ENCODE assay signal across 17 cellular contexts in genomic region chr1:184739070-184739469, GRCh38. TPM values are rescaled to one million over a fixed set of nuclear protein-coding genes. Genes with fewer than 3 reads are reported as not detected.
A peak's percentile ranks its signal among the peaks of the same experiment; 100 is the strongest.
DNase-seq lines count a peak whose midpoint lies in the region; ATAC-seq, FAIRE-seq and TF ChIP-seq lines count a peak whose summit lies in the region.
"Had no signal": no experiment of that assay in that cellular context is flagged by ENCODE, and none has a peak within 500 bp of the region (broad histone marks: within the 10 kb centered on the region; RNA-seq: fewer than 3 reads in every experiment).

No MANE protein-coding gene starts in this region.

- no peaks in the 10 kb centered on the region for H3K9me3 Mint-ChIP-seq in WTC11
- H3K9me3 Mint-ChIP-seq: CD4-positive, CD25-positive, alpha-beta regulatory T cell; CD8-positive, alpha-beta memory T cell; H9 had no signal

- no peak overlapping the region for H2AFZ ChIP-seq in KMS-11 (ENCODE audit: low read depth)

- CTCF ChIA-PET in WTC11 (lab: Charles Lee): no interaction called here

- FAIRE-seq in islet of Langerhans (lab: Jason Lieb, UNC): peak; percentile 58
- FAIRE-seq: GM18507, H1 had no signal

- no peak overlapping the region for H3K9ac ChIP-seq in KMS-11

- H4K20me1 ChIP-seq in KMS-11 (ENCODE audit: insufficient read depth): no peaks in the 10 kb centered on the region

- no peaks in the 10 kb centered on the region for H3K27me3 Mint-ChIP-seq in WTC11 (ENCODE audit: low read depth)
- H3K27me3 Mint-ChIP-seq: CD4-positive, CD25-positive, alpha-beta regulatory T cell; CD8-positive, alpha-beta memory T cell had no signal

- ATAC-seq in WTC11: no peak
- ATAC-seq in HG02938 (IDR thresholded peaks at IDR 0.05; ENCODE audit: unreplicated experiment): no peak
- ATAC-seq in GM21390 (IDR thresholded peaks at IDR 0.05; ENCODE audit: unreplicated experiment): no peak

- H3K4me1 Mint-ChIP-seq in WTC11: no peaks in the 10 kb centered on the region
- H3K4me1 Mint-ChIP-seq: H9 had no signal

- peaks cover 79% of the 10 kb centered on the region for H3K79me2 ChIP-seq in KMS-11 (ENCODE audit: insufficient read depth, low read depth)

- H3K27ac ChIP-seq in KMS-11: peak overlapping the region; percentile 8; the same call in 1 of the 2 replicates

- peak overlapping the region; percentile 48 for H3K4me2 ChIP-seq in KMS-11

- H3K4me3 ChIP-seq in KMS-11 (IDR thresholded peaks at IDR 0.05; ENCODE audit: insufficient read depth, low read depth, low read length): no peak overlapping the region

- no peak overlapping the region for H3K27ac Mint-ChIP-seq in WTC11
- H3K27ac Mint-ChIP-seq: CD8-positive, alpha-beta memory T cell; H9 had no signal

- no peaks in the 10 kb centered on the region for H3K27me3 ChIP-seq in KMS-11 (ENCODE audit: insufficient read depth, low read depth)
- H3K27me3 ChIP-seq: BE2C had no signal

- H3K4me3 Mint-ChIP-seq in WTC11: no peak overlapping the region
- H3K4me3 Mint-ChIP-seq: CD8-positive, alpha-beta memory T cell; H9 had no signal

- POLR2A ChIA-PET in WTC11 (lab: Charles Lee): no interaction called here

- no peaks in the 10 kb centered on the region for H3K36me3 Mint-ChIP-seq in WTC11

- peaks cover 11% of the 10 kb centered on the region; the same call in 1 of the 2 replicates for H3K36me3 ChIP-seq in KMS-11 (ENCODE audit: insufficient read depth)

- no peak for DNase-seq in WTC11 (ENCODE audit: low spot score)
- DNase-seq in stimulated activated naive CD4-positive, alpha-beta T cell treated with Interleukin-2 at 50 U/mL for 16 hours (lab: John Stamatoyannopoulos, UW): no peak
- no peak for DNase-seq in COR-L47 (lab: John Stamatoyannopoulos, UW)
- DNase-seq: ACHN; BE2C; C1 segment of cervical spinal cord; Caco-2; CD4-positive, CD25-positive, alpha-beta regulatory T cell; CD8-positive, alpha-beta memory T cell; GDM1; H9 had no signal

- TF ChIP-seq CTCF in KMS-11 (conservative IDR thresholded peaks at IDR 0.05; ENCODE audit: low read depth, low read length): no peak
- TF ChIP-seq CTCF in WTC11 (IDR thresholded peaks at IDR 0.05): no peak

- peaks cover 96% of the 10 kb centered on the region for H3K4me1 ChIP-seq in KMS-11 (ENCODE audit: low read depth, poor library complexity, severe bottlenecking)
- H3K4me1 ChIP-seq: Caco-2 had no signal

TF ChIP-seq in WTC11, 78 proteins besides CTCF, POLR2A, EP300 and RAD21:
- TF ChIP-seq HMGA2 (CRISPR knock-in tag; IDR thresholded peaks at IDR 0.05) (peak; percentile 97), GRHL2 (CRISPR knock-in tag; IDR thresholded peaks at IDR 0.05; ENCODE audit: insufficient replicate concordance, severe bottlenecking) (no peak)

RNA-seq across cellular contexts. Expression of gene EDEM3, which starts 15.6 kb away (rescaled TPM):
- 10.6 to 13.8 TPM (median 10.6 TPM) in 3 replicates for total RNA-seq in WTC11 (2021)
